ENCODE assay signal across 27 cellular contexts in genomic region chr20:46414608-46415007, GRCh38.
"Had no signal": no experiment of that assay in that cellular context is flagged by ENCODE, and none has a peak within 500 bp of the region (broad histone marks: within the 10 kb centered on the region; RNA-seq: fewer than 3 reads in every experiment).

No MANE protein-coding gene starts in this region.

- FAIRE-seq: endometrium, islet of Langerhans, keratinocyte had no signal

- ATAC-seq: effector memory CD8-positive, alpha-beta T cell; esophagus mucosa; gastrocnemius medialis; heart right ventricle; left cardiac atrium; left lung; left ventricle myocardium superior; lower lobe of right lung; mucosa of descending colon had no signal

- DNase-seq: colonic mucosa; cortex of kidney; effector CD8-positive, alpha-beta T cell; effector memory CD8-positive, alpha-beta T cell; endodermal cell; erythroblast; esophagus squamous epithelium; foreskin fibroblast; foreskin melanocyte; gastrocnemius medialis; glutamatergic neuron; heart right ventricle; hippocampal formation; left cardiac atrium; left lung; left ventricle myocardium superior; lower lobe of right lung; mesenchymal stem cell; mucosa of descending colon; naive B cell had no signal

- H3K4me1 ChIP-seq: colonic mucosa had no signal

- H3K4me3 Mint-ChIP-seq: dendritic cell treated with granulocyte-macrophage colony-stimulating factor and Interleukin-4, amounts not matched to agents 40 ng/mL and 50 ng/mL, for 4 days; effector memory CD8-positive, alpha-beta T cell; endodermal cell; mesothelial cell of epicardium; naive B cell had no signal

- H3K9me3 ChIP-seq: colonic mucosa, esophagus squamous epithelium, left lung, lower lobe of right lung, mucosa of descending colon had no signal

- H3K27me3 ChIP-seq: colonic mucosa, gastrocnemius medialis, left lung had no signal

- H3K36me3 Mint-ChIP-seq: mesothelial cell of epicardium had no signal

- H3K9me3 Mint-ChIP-seq: dendritic cell treated with granulocyte-macrophage colony-stimulating factor and Interleukin-4, amounts not matched to agents 40 ng/mL and 50 ng/mL, for 4 days; effector memory CD8-positive, alpha-beta T cell; endodermal cell had no signal

- H3K36me3 ChIP-seq: colonic mucosa, esophagus squamous epithelium, gastrocnemius medialis, heart right ventricle, left lung, lower lobe of right lung had no signal

- H3K27ac Mint-ChIP-seq: dendritic cell treated with granulocyte-macrophage colony-stimulating factor and Interleukin-4, amounts not matched to agents 40 ng/mL and 50 ng/mL, for 4 days; effector memory CD8-positive, alpha-beta T cell; endodermal cell; mesothelial cell of epicardium had no signal

- H3K4me3 ChIP-seq: colonic mucosa, esophagus squamous epithelium, gastrocnemius medialis, heart right ventricle, left lung, lower lobe of right lung, mucosa of descending colon had no signal

- H3K27ac ChIP-seq: colonic mucosa, epithelial cell of prostate, esophagus squamous epithelium, gastrocnemius medialis, heart right ventricle, left lung, lower lobe of right lung had no signal
